Comparison of ENCODE assay signal across 21 cellular contexts in genomic region chr7:37516610-37517108, GRCh38.
"Had no signal": no experiment of that assay in that cellular context is flagged by ENCODE, and none has a peak within 500 bp of the region (broad histone marks: within the 10 kb centered on the region; RNA-seq: fewer than 3 reads in every experiment).

No MANE protein-coding gene starts in this region.

- H3K4me3 Mint-ChIP-seq: activated CD4-positive, alpha-beta memory T cell treated with anti-CD3 and anti-CD28 coated beads for 36 hours; activated naive CD4-positive, alpha-beta T cell treated with anti-CD3 and anti-CD28 coated beads, Interleukin-2, amount 50 U/mL, for 24 hours; activated naive CD8-positive, alpha-beta T cell treated with anti-CD3 and anti-CD28 coated beads, Interleukin-2, amount 50 U/mL, for 24 hours; activated T-cell treated with anti-CD3 and anti-CD28 coated beads, Interleukin-2, amount 50 U/mL, for 24 hours; dendritic cell treated with granulocyte-macrophage colony-stimulating factor and Interleukin-4, amounts not matched to agents 40 ng/mL and 50 ng/mL, for 4 days; mesothelial cell of epicardium; naive B cell had no signal

- H3K27me3 Mint-ChIP-seq: activated CD4-positive, alpha-beta memory T cell treated with anti-CD3 and anti-CD28 coated beads for 36 hours; activated naive CD4-positive, alpha-beta T cell treated with anti-CD3 and anti-CD28 coated beads, Interleukin-2, amount 50 U/mL, for 24 hours; activated naive CD8-positive, alpha-beta T cell treated with anti-CD3 and anti-CD28 coated beads, Interleukin-2, amount 50 U/mL, for 24 hours; activated T-cell treated with anti-CD3 and anti-CD28 coated beads, Interleukin-2, amount 50 U/mL, for 24 hours had no signal

- ATAC-seq: activated CD4-positive, CD25-positive, alpha-beta regulatory T cell treated with anti-CD3 and anti-CD28 coated beads, Interleukin-2, amount 50 U/mL, for 24 hours; activated naive CD8-positive, alpha-beta T cell treated with anti-CD3 and anti-CD28 coated beads, Interleukin-2, amount 50 U/mL, for 24 hours; left cardiac atrium had no signal

- H3K36me3 Mint-ChIP-seq: activated CD4-positive, alpha-beta memory T cell treated with anti-CD3 and anti-CD28 coated beads for 36 hours; activated naive CD4-positive, alpha-beta T cell treated with anti-CD3 and anti-CD28 coated beads, Interleukin-2, amount 50 U/mL, for 24 hours; mesothelial cell of epicardium; naive B cell had no signal

- H3K27ac Mint-ChIP-seq: activated CD4-positive, alpha-beta memory T cell treated with anti-CD3 and anti-CD28 coated beads for 36 hours; activated naive CD4-positive, alpha-beta T cell treated with anti-CD3 and anti-CD28 coated beads, Interleukin-2, amount 50 U/mL, for 24 hours; activated naive CD8-positive, alpha-beta T cell treated with anti-CD3 and anti-CD28 coated beads, Interleukin-2, amount 50 U/mL, for 24 hours; activated T-cell treated with anti-CD3 and anti-CD28 coated beads, Interleukin-2, amount 50 U/mL, for 24 hours; dendritic cell treated with granulocyte-macrophage colony-stimulating factor and Interleukin-4, amounts not matched to agents 40 ng/mL and 50 ng/mL, for 4 days; mesothelial cell of epicardium; naive B cell had no signal

- H3K4me1 Mint-ChIP-seq: activated naive CD4-positive, alpha-beta T cell treated with anti-CD3 and anti-CD28 coated beads, Interleukin-2, amount 50 U/mL, for 24 hours; activated naive CD8-positive, alpha-beta T cell treated with anti-CD3 and anti-CD28 coated beads, Interleukin-2, amount 50 U/mL, for 24 hours; mesothelial cell of epicardium; naive B cell had no signal

- H3K9me3 Mint-ChIP-seq: activated CD4-positive, alpha-beta memory T cell treated with anti-CD3 and anti-CD28 coated beads for 36 hours; activated naive CD4-positive, alpha-beta T cell treated with anti-CD3 and anti-CD28 coated beads, Interleukin-2, amount 50 U/mL, for 24 hours; activated naive CD8-positive, alpha-beta T cell treated with anti-CD3 and anti-CD28 coated beads, Interleukin-2, amount 50 U/mL, for 24 hours; activated T-cell treated with anti-CD3 and anti-CD28 coated beads, Interleukin-2, amount 50 U/mL, for 24 hours; dendritic cell treated with granulocyte-macrophage colony-stimulating factor and Interleukin-4, amounts not matched to agents 40 ng/mL and 50 ng/mL, for 4 days; mesothelial cell of epicardium; naive B cell had no signal

- DNase-seq: activated CD4-positive, alpha-beta memory T cell treated with anti-CD3 and anti-CD28 coated beads for 36 hours; activated CD4-positive, alpha-beta T cell treated with anti-CD3 and anti-CD28 coated beads for 48 hours; activated CD8-positive, alpha-beta memory T cell treated with anti-CD3 and anti-CD28 coated beads, Interleukin-2, amount 50 U/mL, for 4 hours; activated naive CD8-positive, alpha-beta T cell treated with anti-CD3 and anti-CD28 coated beads, Interleukin-2, amount 50 U/mL, for 24 hours; activated T-cell treated with anti-CD3 and anti-CD28 coated beads, Interleukin-2, amount 50 U/mL, for 24 hours; central memory CD4-positive, alpha-beta T cell; effector CD4-positive, alpha-beta T cell; left cardiac atrium; naive B cell; nucleus accumbens; stimulated activated CD4-positive, alpha-beta T cell treated with anti-CD3 and anti-CD28 coated beads, Interleukin-15, amount 100 ng/mL, for 24 hours; stimulated activated CD4-positive, alpha-beta T cell treated with anti-CD3 and anti-CD28 coated beads, Interleukin-2, amount 100 ng/mL, for 24 hours; stimulated activated naive CD4-positive, alpha-beta T cell; transverse colon had no signal

- H3K4me3 ChIP-seq: breast epithelium, right atrium auricular region, suprapubic skin, transverse colon had no signal
